In genomic region chr1:64194168-64195088, GRCh38 we compare ENCODE assay signal across 25 cellular contexts. TPM values are rescaled to one million over a fixed set of nuclear protein-coding genes. Genes with fewer than 3 reads are reported as not detected.
DNase-seq lines count a peak whose midpoint lies in the region; ATAC-seq, FAIRE-seq and TF ChIP-seq lines count a peak whose summit lies in the region.
"Had no signal": no experiment of that assay in that cellular context is flagged by ENCODE, and none has a peak within 500 bp of the region (broad histone marks: within the 10 kb centered on the region; RNA-seq: fewer than 3 reads in every experiment).

No MANE protein-coding gene starts in this region.

- H3K4me3 ChIP-seq in dorsolateral prefrontal cortex = no peak overlapping the region
- H3K4me3 ChIP-seq in MM.1S (ENCODE audit: low read length) = no peak overlapping the region
- H3K4me3 ChIP-seq: body of pancreas, esophagus squamous epithelium, heart left ventricle, sigmoid colon, thoracic aorta had no signal

- no peaks in the 10 kb centered on the region for H3K4me1 ChIP-seq in MM.1S (ENCODE audit: low read length)
- H3K4me1 ChIP-seq: BE2C, body of pancreas had no signal

- no peaks in the 10 kb centered on the region for H3K27me3 ChIP-seq in dorsolateral prefrontal cortex
- no peaks in the 10 kb centered on the region for H3K27me3 ChIP-seq in MM.1S (replicated peaks; ENCODE audit: insufficient read depth, low read length)
- H3K27me3 ChIP-seq: BE2C, body of pancreas, esophagus squamous epithelium, heart left ventricle, neutrophil, sigmoid colon had no signal

- H3K27ac ChIP-seq in dorsolateral prefrontal cortex (peak overlapping the region in 55 of 59 donors; percentile 3 to 91 (median 70)), MM.1S (ENCODE audit: low read length) (no peak overlapping the region)
- H3K27ac ChIP-seq: esophagus squamous epithelium, neutrophil had no signal

- intact Hi-C loops in dorsolateral prefrontal cortex (cut with DNase I) = no loop called here

- H3K4me2 ChIP-seq in MM.1S (ENCODE audit: low read depth, low read length) = no peak overlapping the region

- no peaks in the 10 kb centered on the region for H3K36me3 ChIP-seq in MM.1S (replicated peaks; ENCODE audit: insufficient read depth, low read length)
- H3K36me3 ChIP-seq: BE2C, esophagus squamous epithelium, heart left ventricle, neutrophil, sigmoid colon, thoracic aorta had no signal

- H3K9me3 ChIP-seq in MM.1S (replicated peaks; ENCODE audit: insufficient read depth, low read length) = no peaks in the 10 kb centered on the region
- H3K9me3 ChIP-seq: BE2C, body of pancreas, esophagus squamous epithelium, heart left ventricle, neutrophil, sigmoid colon, thoracic aorta had no signal

- no peak overlapping the region for H3K9ac ChIP-seq in MM.1S (ENCODE audit: low read length)

- TF ChIP-seq CTCF in dorsolateral prefrontal cortex (IDR thresholded peaks at IDR 0.05 in 54 of 56, conservative IDR thresholded peaks at IDR 0.05 in 2 of 56; ENCODE audit: low read depth in 1 of 56, partially characterized antibody in 56 of 56) (no peak), MM.1S (IDR thresholded peaks at IDR 0.05; ENCODE audit: low read length) (no peak)

- no peak for FAIRE-seq in frontal cortex (lab: Jason Lieb, UNC)
- FAIRE-seq: HepG2, keratinocyte had no signal

- H2AFZ ChIP-seq in MM.1S (ENCODE audit: low read length) = no peak overlapping the region

- no peaks in the 10 kb centered on the region for H3K79me2 ChIP-seq in MM.1S (ENCODE audit: low read length)

- H3F3A ChIP-seq in MM.1S (ENCODE audit: insufficient read depth, low read length) = no peaks in the 10 kb centered on the region

- no peaks in the 10 kb centered on the region for H3K9me2 ChIP-seq in MM.1S (replicated peaks; ENCODE audit: insufficient read depth, low read length)

- DNase-seq in NOMO-1 treated with DMSO at 0.1 percent for 48 hours (lab: John Stamatoyannopoulos, UW; ENCODE audit: unreplicated experiment) (peak; percentile 46), dorsolateral prefrontal cortex (no peak), putamen (ENCODE audit: low spot score) (peak; percentile 66), frontal cortex (ENCODE audit: low spot score in 2 of 2) (no peak), MM.1S (no peak), DMS53 (lab: John Stamatoyannopoulos, UW) (no peak)
- DNase-seq: activated CD4-positive, alpha-beta T cell treated with anti-CD3 and anti-CD28 coated beads, Interleukin-2, amount 10 ng/mL, durations not matched to agents 7 days and 5 days; activated naive CD4-positive, alpha-beta T cell treated with anti-CD3 and anti-CD28 coated beads, Interleukin-2, amount 10 ng/mL, durations not matched to agents 7 days and 5 days; BE2C; body of pancreas; DMS 273 treated with DMSO at 0.1 percent for 48 hours; esophagus squamous epithelium; heart left ventricle; NCI-H1048; NCI-H2171; NCI-H82; Right ventricle myocardium superior; sigmoid colon; stimulated activated CD4-positive, alpha-beta T cell treated with anti-CD3 and anti-CD28 coated beads, Interleukin-2, amount 100 ng/mL, for 48 hours; T-helper 9 cell had no signal

- H4K20me1 ChIP-seq in MM.1S (ENCODE audit: insufficient read depth, low read length) = no peaks in the 10 kb centered on the region

- ATAC-seq in GM19351 (IDR thresholded peaks at IDR 0.05; ENCODE audit: unreplicated experiment) = peak; percentile 60
- ATAC-seq: body of pancreas, heart left ventricle, HepG2 had no signal

RNA-seq across cellular contexts. Expression of gene UBE2U, which starts 9.0 kb away (rescaled TPM):
- total RNA-seq in dorsolateral prefrontal cortex (1 to 10 TPM in 2 of 120 experiments, under 1 TPM in 1, not detected in 117; 0.44 to 1.6 (median 1.4) TPM), frontal cortex (not detected)
- total RNA-seq: activated CD4-positive, alpha-beta T cell treated with anti-CD3 and anti-CD28 coated beads, Interleukin-2, amount 10 ng/mL, durations not matched to agents 7 days and 5 days; body of pancreas; esophagus squamous epithelium; HepG2; sigmoid colon; thoracic aorta had no signal

Comparison
In these comparisons a context has a peak if more than half of its experiments do, and no peak if none do; other contexts are left out.
1. DNase-seq: peak in NOMO-1 treated with DMSO at 0.1 percent for 48 hours (single experiment) and putamen (single experiment); none in dorsolateral prefrontal cortex (0 of 10), frontal cortex (0 of 2), MM.1S (single experiment) and DMS53 (single experiment).